1 cellular context compared by ENCODE assay signal in the genomic region with DNA sequence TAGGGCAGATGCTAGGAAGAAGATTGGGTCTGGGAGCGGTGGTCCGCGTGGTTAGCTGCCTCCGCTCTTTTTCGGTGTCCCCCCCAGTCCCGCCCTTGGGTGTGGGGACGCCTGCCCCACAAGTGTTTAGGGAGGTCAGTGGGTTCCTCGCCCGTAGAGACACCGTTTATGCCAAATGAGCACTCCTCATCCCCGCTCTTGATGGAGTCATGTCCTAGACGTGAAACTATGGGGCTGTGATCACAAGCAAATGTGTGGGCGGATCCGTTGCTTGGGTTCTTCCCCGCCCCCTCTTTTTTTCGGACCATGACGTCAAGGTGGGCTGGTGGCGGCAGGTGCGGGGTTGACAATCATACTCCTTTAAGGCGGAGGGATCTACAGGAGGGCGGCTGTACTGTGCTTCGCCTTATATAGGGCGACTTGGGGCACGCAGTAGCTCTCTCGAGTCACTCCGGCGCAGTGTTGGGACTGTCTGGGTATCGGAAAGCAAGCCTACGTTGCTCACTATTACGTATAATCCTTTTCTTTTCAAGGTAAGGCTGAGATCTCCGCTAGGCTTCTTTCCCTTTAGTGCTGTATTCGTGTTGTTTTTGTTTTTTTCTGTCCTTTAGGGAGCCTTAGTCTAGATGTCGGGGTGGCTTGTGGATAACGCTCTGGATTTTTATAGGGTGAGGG.
A peak's percentile ranks its signal among the peaks of the same experiment; 100 is the strongest.
TF ChIP-seq lines count a peak whose summit lies in the region.

A gene (plus strand): TSS at position 439 of the 675 bp plus-strand sequence. CDS start 1,529 bp downstream, outside the sequence.

TF ChIP-seq in H1, 55 proteins besides CTCF, POLR2A, EP300 and RAD21:
- TF ChIP-seq HDAC2 (IDR thresholded peaks at IDR 0.05; ENCODE audit: borderline replicate concordance in 1 of 2, low read depth in 2 of 2, low read length in 2 of 2) (no peak), JUN (IDR thresholded peaks at IDR 0.05; ENCODE audit: low read depth, low read length) (no peak), SIX5 (IDR thresholded peaks at IDR 0.05; ENCODE audit: low read depth, low read length) (peak; percentile 18; the same call in 1 of the 2 replicates), KDM5A (IDR thresholded peaks at IDR 0.05; ENCODE audit: low read length) (no peak), CREB1 (IDR thresholded peaks at IDR 0.05) (peak; percentile 89), TAF1 (IDR thresholded peaks at IDR 0.05; ENCODE audit: low read depth, low read length) (peak; percentile 100), ZNF274 (IDR thresholded peaks at IDR 0.05; ENCODE audit: borderline replicate concordance, extremely low read depth, low read length) (no peak), YY1 (IDR thresholded peaks at IDR 0.05; ENCODE audit: low read depth, low read length) (no peak), KDM4A (IDR thresholded peaks at IDR 0.05; ENCODE audit: low read depth, low read length, severe bottlenecking) (peak; percentile 71), MAFK (IDR thresholded peaks at IDR 0.05; ENCODE audit: low read depth, low read length) (peak; percentile 24; the same call in 1 of the 2 replicates), BCL11A (IDR thresholded peaks at IDR 0.05; ENCODE audit: low read depth in 2 of 2, low read length in 2 of 2) (no peak), RXRA (IDR thresholded peaks at IDR 0.05; ENCODE audit: insufficient read depth, low read depth, low read length) (no peak), PHF8 (conservative IDR thresholded peaks at IDR 0.05; ENCODE audit: low read depth, low read length) (peak; percentile 98), CHD2 (IDR thresholded peaks at IDR 0.05; ENCODE audit: low read length) (peak; percentile 94), SRF (IDR thresholded peaks at IDR 0.05; ENCODE audit: low read depth, low read length) (no peak), POLR2AphosphoS5 (IDR thresholded peaks at IDR 0.05; ENCODE audit: low read depth, low read length) (peak; percentile 100), GTF2F1 (IDR thresholded peaks at IDR 0.05; ENCODE audit: borderline replicate concordance, low read depth, low read length) (peak; percentile 97), SP1 (IDR thresholded peaks at IDR 0.05; ENCODE audit: low read depth, low read length) (peak; percentile 93), SUZ12 (IDR thresholded peaks at IDR 0.05; ENCODE audit: low read length) (no peak), TBP (IDR thresholded peaks at IDR 0.05; ENCODE audit: low read depth, low read length) (peak; percentile 99), SAP30 (IDR thresholded peaks at IDR 0.05; ENCODE audit: insufficient read depth, insufficient replicate concordance, low read length) (peak; percentile 49), EZH2 (IDR thresholded peaks at IDR 0.05; ENCODE audit: low read depth, low read length, severe bottlenecking) (no peak), CTBP2 (IDR thresholded peaks at IDR 0.05; ENCODE audit: borderline replicate concordance, insufficient read depth, insufficient read length, low read length) (peak; percentile 13), FOSL1 (IDR thresholded peaks at IDR 0.05; ENCODE audit: insufficient read depth, low read depth, low read length) (no peak), POU5F1 (IDR thresholded peaks at IDR 0.05; ENCODE audit: low read depth, low read length) (no peak), SP2 (IDR thresholded peaks at IDR 0.05; ENCODE audit: low read length) (no peak), GABPA (IDR thresholded peaks at IDR 0.05; ENCODE audit: borderline replicate concordance, insufficient read depth, low read length) (no peak), SIN3A (conservative IDR thresholded peaks at IDR 0.05 in 1 of 2, IDR thresholded peaks at IDR 0.05 in 1 of 2; ENCODE audit: low read depth in 1 of 2, low read length in 2 of 2) (peak; percentile 90 to 92), CHD1 (IDR thresholded peaks at IDR 0.05; ENCODE audit: low read depth, low read length) (peak; percentile 78), HDAC6 (IDR thresholded peaks at IDR 0.05; ENCODE audit: low read depth, low read length) (no peak), KDM1A (IDR thresholded peaks at IDR 0.05; ENCODE audit: borderline replicate concordance, low read length) (no peak), EGR1 (IDR thresholded peaks at IDR 0.05; ENCODE audit: borderline replicate concordance, low read depth, low read length) (peak; percentile 60; the same call in 1 of the 2 replicates), NRF1 (IDR thresholded peaks at IDR 0.05; ENCODE audit: low read depth, low read length) (no peak; the same call in 1 of the 2 replicates), SP4 (IDR thresholded peaks at IDR 0.05; ENCODE audit: low read length) (no peak; the same call in 1 of the 2 replicates), RNF2 (IDR thresholded peaks at IDR 0.05; ENCODE audit: borderline replicate concordance, low read depth, low read length, missing control alignments, poor library complexity, severe bottlenecking) (no peak), TCF12 (IDR thresholded peaks at IDR 0.05; ENCODE audit: low read depth, low read length) (peak; percentile 63; the same call in 1 of the 2 replicates), CBX8 (IDR thresholded peaks at IDR 0.05; ENCODE audit: borderline replicate concordance, low read depth, low read length) (no peak), NANOG (IDR thresholded peaks at IDR 0.05; ENCODE audit: insufficient read depth, low read depth, low read length, poor library complexity, severe bottlenecking) (no peak), JUND (IDR thresholded peaks at IDR 0.05; ENCODE audit: low read length) (peak; percentile 73), CBX5 (IDR thresholded peaks at IDR 0.05; ENCODE audit: low read depth, low read length) (no peak), BRCA1 (IDR thresholded peaks at IDR 0.05; ENCODE audit: low read depth, low read length) (0 out of 2 replicates have a peak, but pooled peaks have one; percentile 27), TAF7 (optimal IDR thresholded peaks at IDR 0.05; ENCODE audit: borderline replicate concordance, low read depth, low read length) (peak; percentile 99), ASH2L (IDR thresholded peaks at IDR 0.05; ENCODE audit: low read length) (peak; percentile 49), BACH1 (IDR thresholded peaks at IDR 0.05; ENCODE audit: low read length) (no peak), CEBPB (IDR thresholded peaks at IDR 0.05; ENCODE audit: low read depth, low read length) (no peak), RBBP5 (IDR thresholded peaks at IDR 0.05; ENCODE audit: borderline replicate concordance, low read depth, low read length) (no peak; the same call in 1 of the 2 replicates), SIRT6 (IDR thresholded peaks at IDR 0.05; ENCODE audit: low read length) (no peak)
- TF ChIP-seq, protein P1, sequence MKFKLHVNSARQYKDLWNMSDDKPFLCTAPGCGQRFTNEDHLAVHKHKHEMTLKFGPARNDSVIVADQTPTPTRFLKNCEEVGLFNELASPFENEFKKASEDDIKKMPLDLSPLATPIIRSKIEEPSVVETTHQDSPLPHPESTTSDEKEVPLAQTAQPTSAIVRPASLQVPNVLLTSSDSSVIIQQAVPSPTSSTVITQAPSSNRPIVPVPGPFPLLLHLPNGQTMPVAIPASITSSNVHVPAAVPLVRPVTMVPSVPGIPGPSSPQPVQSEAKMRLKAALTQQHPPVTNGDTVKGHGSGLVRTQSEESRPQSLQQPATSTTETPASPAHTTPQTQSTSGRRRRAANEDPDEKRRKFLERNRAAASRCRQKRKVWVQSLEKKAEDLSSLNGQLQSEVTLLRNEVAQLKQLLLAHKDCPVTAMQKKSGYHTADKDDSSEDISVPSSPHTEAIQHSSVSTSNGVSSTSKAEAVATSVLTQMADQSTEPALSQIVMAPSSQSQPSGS (IDR thresholded peaks at IDR 0.05; ENCODE audit: low read length), result peak; percentile 97
- TF ChIP-seq, protein P2, sequence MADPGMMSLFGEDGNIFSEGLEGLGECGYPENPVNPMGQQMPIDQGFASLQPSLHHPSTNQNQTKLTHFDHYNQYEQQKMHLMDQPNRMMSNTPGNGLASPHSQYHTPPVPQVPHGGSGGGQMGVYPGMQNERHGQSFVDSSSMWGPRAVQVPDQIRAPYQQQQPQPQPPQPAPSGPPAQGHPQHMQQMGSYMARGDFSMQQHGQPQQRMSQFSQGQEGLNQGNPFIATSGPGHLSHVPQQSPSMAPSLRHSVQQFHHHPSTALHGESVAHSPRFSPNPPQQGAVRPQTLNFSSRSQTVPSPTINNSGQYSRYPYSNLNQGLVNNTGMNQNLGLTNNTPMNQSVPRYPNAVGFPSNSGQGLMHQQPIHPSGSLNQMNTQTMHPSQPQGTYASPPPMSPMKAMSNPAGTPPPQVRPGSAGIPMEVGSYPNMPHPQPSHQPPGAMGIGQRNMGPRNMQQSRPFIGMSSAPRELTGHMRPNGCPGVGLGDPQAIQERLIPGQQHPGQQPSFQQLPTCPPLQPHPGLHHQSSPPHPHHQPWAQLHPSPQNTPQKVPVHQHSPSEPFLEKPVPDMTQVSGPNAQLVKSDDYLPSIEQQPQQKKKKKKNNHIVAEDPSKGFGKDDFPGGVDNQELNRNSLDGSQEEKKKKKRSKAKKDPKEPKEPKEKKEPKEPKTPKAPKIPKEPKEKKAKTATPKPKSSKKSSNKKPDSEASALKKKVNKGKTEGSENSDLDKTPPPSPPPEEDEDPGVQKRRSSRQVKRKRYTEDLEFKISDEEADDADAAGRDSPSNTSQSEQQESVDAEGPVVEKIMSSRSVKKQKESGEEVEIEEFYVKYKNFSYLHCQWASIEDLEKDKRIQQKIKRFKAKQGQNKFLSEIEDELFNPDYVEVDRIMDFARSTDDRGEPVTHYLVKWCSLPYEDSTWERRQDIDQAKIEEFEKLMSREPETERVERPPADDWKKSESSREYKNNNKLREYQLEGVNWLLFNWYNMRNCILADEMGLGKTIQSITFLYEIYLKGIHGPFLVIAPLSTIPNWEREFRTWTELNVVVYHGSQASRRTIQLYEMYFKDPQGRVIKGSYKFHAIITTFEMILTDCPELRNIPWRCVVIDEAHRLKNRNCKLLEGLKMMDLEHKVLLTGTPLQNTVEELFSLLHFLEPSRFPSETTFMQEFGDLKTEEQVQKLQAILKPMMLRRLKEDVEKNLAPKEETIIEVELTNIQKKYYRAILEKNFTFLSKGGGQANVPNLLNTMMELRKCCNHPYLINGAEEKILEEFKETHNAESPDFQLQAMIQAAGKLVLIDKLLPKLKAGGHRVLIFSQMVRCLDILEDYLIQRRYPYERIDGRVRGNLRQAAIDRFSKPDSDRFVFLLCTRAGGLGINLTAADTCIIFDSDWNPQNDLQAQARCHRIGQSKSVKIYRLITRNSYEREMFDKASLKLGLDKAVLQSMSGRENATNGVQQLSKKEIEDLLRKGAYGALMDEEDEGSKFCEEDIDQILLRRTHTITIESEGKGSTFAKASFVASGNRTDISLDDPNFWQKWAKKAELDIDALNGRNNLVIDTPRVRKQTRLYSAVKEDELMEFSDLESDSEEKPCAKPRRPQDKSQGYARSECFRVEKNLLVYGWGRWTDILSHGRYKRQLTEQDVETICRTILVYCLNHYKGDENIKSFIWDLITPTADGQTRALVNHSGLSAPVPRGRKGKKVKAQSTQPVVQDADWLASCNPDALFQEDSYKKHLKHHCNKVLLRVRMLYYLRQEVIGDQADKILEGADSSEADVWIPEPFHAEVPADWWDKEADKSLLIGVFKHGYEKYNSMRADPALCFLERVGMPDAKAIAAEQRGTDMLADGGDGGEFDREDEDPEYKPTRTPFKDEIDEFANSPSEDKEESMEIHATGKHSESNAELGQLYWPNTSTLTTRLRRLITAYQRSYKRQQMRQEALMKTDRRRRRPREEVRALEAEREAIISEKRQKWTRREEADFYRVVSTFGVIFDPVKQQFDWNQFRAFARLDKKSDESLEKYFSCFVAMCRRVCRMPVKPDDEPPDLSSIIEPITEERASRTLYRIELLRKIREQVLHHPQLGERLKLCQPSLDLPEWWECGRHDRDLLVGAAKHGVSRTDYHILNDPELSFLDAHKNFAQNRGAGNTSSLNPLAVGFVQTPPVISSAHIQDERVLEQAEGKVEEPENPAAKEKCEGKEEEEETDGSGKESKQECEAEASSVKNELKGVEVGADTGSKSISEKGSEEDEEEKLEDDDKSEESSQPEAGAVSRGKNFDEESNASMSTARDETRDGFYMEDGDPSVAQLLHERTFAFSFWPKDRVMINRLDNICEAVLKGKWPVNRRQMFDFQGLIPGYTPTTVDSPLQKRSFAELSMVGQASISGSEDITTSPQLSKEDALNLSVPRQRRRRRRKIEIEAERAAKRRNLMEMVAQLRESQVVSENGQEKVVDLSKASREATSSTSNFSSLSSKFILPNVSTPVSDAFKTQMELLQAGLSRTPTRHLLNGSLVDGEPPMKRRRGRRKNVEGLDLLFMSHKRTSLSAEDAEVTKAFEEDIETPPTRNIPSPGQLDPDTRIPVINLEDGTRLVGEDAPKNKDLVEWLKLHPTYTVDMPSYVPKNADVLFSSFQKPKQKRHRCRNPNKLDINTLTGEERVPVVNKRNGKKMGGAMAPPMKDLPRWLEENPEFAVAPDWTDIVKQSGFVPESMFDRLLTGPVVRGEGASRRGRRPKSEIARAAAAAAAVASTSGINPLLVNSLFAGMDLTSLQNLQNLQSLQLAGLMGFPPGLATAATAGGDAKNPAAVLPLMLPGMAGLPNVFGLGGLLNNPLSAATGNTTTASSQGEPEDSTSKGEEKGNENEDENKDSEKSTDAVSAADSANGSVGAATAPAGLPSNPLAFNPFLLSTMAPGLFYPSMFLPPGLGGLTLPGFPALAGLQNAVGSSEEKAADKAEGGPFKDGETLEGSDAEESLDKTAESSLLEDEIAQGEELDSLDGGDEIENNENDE (IDR thresholded peaks at IDR 0.05; ENCODE audit: insufficient replicate concordance, low read length), result no peak
- TF ChIP-seq, protein P3, sequence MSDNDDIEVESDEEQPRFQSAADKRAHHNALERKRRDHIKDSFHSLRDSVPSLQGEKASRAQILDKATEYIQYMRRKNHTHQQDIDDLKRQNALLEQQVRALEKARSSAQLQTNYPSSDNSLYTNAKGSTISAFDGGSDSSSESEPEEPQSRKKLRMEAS (IDR thresholded peaks at IDR 0.05), result peak; percentile 54; the same call in 1 of the 2 replicates
- TF ChIP-seq, protein P4, sequence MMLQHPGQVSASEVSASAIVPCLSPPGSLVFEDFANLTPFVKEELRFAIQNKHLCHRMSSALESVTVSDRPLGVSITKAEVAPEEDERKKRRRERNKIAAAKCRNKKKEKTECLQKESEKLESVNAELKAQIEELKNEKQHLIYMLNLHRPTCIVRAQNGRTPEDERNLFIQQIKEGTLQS (IDR thresholded peaks at IDR 0.05; ENCODE audit: insufficient read depth, low read depth, low read length), result no peak
- TF ChIP-seq, protein P5, sequence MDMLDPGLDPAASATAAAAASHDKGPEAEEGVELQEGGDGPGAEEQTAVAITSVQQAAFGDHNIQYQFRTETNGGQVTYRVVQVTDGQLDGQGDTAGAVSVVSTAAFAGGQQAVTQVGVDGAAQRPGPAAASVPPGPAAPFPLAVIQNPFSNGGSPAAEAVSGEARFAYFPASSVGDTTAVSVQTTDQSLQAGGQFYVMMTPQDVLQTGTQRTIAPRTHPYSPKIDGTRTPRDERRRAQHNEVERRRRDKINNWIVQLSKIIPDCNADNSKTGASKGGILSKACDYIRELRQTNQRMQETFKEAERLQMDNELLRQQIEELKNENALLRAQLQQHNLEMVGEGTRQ (IDR thresholded peaks at IDR 0.05; ENCODE audit: low read length), result no peak
